Comparison of ENCODE assay signal across 37 cellular contexts in the genomic region with DNA sequence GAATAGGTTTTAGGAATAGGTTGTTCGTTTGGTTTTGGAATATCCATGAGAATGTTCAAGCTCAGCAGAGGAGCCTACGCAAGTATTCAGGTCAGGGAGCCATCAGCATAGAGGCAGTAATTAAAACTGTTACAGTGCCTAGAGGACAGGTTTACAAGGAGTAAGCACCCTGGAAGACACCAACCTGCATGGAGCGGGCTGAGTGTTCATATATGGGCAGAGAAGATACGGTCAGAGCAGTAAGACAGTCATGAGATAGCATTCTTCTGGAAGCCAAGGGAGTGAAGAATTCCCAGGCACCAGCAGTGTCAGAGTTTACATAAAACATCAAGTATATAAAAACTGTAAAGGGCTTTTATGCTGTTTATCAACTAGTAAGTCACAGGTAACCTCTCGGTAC.
"Had no signal": no experiment of that assay in that cellular context is flagged by ENCODE, and none has a peak within 500 bp of the region (broad histone marks: within the 10 kb centered on the region; RNA-seq: fewer than 3 reads in every experiment).

No MANE protein-coding gene starts in this region.

- H3K27ac ChIP-seq: adrenal gland, breast epithelium, cardiac muscle cell, coronary artery, esophagus muscularis mucosa, foreskin keratinocyte, gastrocnemius medialis, heart right ventricle, hepatocyte, WERI-Rb-1 had no signal

- H3K4me2 ChIP-seq: hepatocyte had no signal

- DNase-seq: activated B cell treated with CpG ODN at 0.5 μM for 24 hours; activated CD4-positive, alpha-beta T cell treated with anti-CD3 and anti-CD28 coated beads for 48 hours; activated CD4-positive, alpha-beta T cell treated with anti-CD3 and anti-CD28 coated beads, Interleukin-2, amount 50 U/mL, for 1 hour; activated CD4-positive, alpha-beta T cell treated with anti-CD3 and anti-CD28 coated beads, Interleukin-2, amount 50 U/mL, for 48 hours; activated CD8-positive, alpha-beta memory T cell treated with anti-CD3 and anti-CD28 coated beads for 24 hours; activated CD8-positive, alpha-beta T cell treated with anti-CD3 and anti-CD28 coated beads for 36 hours; activated effector memory CD4-positive, alpha-beta T cell treated with anti-CD3 and anti-CD28 coated beads, Interleukin-2, amount 50 U/mL, for 16 hours; activated naive CD4-positive, alpha-beta T cell treated with anti-CD3 and anti-CD28 coated beads for 36 hours; activated naive CD8-positive, alpha-beta T cell treated with anti-CD3 and anti-CD28 coated beads for 36 hours; activated naive CD8-positive, alpha-beta T cell treated with anti-CD3 and anti-CD28 coated beads, Interleukin-2, amount 50 U/mL, for 24 hours; activated T-cell treated with anti-CD3 and anti-CD28 coated beads, Interleukin-2, amount 50 U/mL, for 4 hours; adrenal gland; amygdala; aorta; central memory CD4-positive, alpha-beta T cell; cerebellar nuclear complex; dorsolateral prefrontal cortex; effector memory CD4-positive, alpha-beta T cell; endodermal cell; erythroblast; foreskin keratinocyte; gastrocnemius medialis; heart right ventricle; T-helper 17 cell; T1000; WERI-Rb-1 had no signal

- H3K4me1 ChIP-seq: breast epithelium, esophagus muscularis mucosa had no signal

- H3K4me3 ChIP-seq: adrenal gland, breast epithelium, cardiac muscle cell, coronary artery, dorsolateral prefrontal cortex, esophagus muscularis mucosa, gastrocnemius medialis, heart right ventricle, hepatocyte had no signal

- H3K9me3 Mint-ChIP-seq: activated B cell treated with CpG ODN at 0.5 μM for 24 hours; activated CD8-positive, alpha-beta T cell treated with anti-CD3 and anti-CD28 coated beads for 36 hours; activated naive CD4-positive, alpha-beta T cell treated with anti-CD3 and anti-CD28 coated beads for 36 hours; activated naive CD4-positive, alpha-beta T cell treated with anti-CD3 and anti-CD28 coated beads, Interleukin-2, amount 50 U/mL, for 24 hours; activated naive CD8-positive, alpha-beta T cell treated with anti-CD3 and anti-CD28 coated beads for 36 hours; activated naive CD8-positive, alpha-beta T cell treated with anti-CD3 and anti-CD28 coated beads, Interleukin-2, amount 50 U/mL, for 24 hours; activated T-cell treated with anti-CD3 and anti-CD28 coated beads, Interleukin-2, amount 50 U/mL, for 4 hours; activated T-helper 2 cell treated with anti-CD3 and anti-CD28 coated beads, Interferon-gamma antibody, Interleukin-2, Interleukin-4, amounts not matched to agents 10 μg/mL and 5 μg/mL and 100 μg/mL, durations not matched to agents 14 hours and 24 hours and 36 hours; dendritic cell treated with granulocyte-macrophage colony-stimulating factor and Interleukin-4, amounts not matched to agents 40 ng/mL and 50 ng/mL, for 4 days; endodermal cell; T-helper 2 cell treated with Interferon-gamma antibody and Interleukin-4, amounts not matched to agents 5 μg/mL and 100 μg/mL, for 36 hours had no signal

- ATAC-seq: activated CD4-positive, CD25-positive, alpha-beta regulatory T cell treated with anti-CD3 and anti-CD28 coated beads, Interleukin-2, amount 50 U/mL, for 24 hours; activated CD8-positive, alpha-beta T cell treated with anti-CD3 and anti-CD28 coated beads for 36 hours; activated naive CD8-positive, alpha-beta T cell treated with anti-CD3 and anti-CD28 coated beads, Interleukin-2, amount 50 U/mL, for 24 hours; activated T-cell treated with anti-CD3 and anti-CD28 coated beads, Interleukin-2, amount 50 U/mL, for 4 hours; foreskin keratinocyte; gastrocnemius medialis; heart right ventricle; T-helper 17 cell had no signal

- H2AFZ ChIP-seq: hepatocyte had no signal

- H3K36me3 ChIP-seq: breast epithelium had no signal

- H3K9me3 ChIP-seq: adrenal gland, breast epithelium, esophagus muscularis mucosa, gastrocnemius medialis had no signal

- H3K27me3 Mint-ChIP-seq: activated B cell treated with CpG ODN at 0.5 μM for 24 hours; activated CD8-positive, alpha-beta T cell treated with anti-CD3 and anti-CD28 coated beads for 36 hours; activated naive CD4-positive, alpha-beta T cell treated with anti-CD3 and anti-CD28 coated beads, Interleukin-2, amount 50 U/mL, for 24 hours; activated naive CD8-positive, alpha-beta T cell treated with anti-CD3 and anti-CD28 coated beads for 36 hours; activated naive CD8-positive, alpha-beta T cell treated with anti-CD3 and anti-CD28 coated beads, Interleukin-2, amount 50 U/mL, for 24 hours; brain; dendritic cell treated with granulocyte-macrophage colony-stimulating factor and Interleukin-4, amounts not matched to agents 40 ng/mL and 50 ng/mL, for 4 days; T-helper 17 cell had no signal

- H3K27ac Mint-ChIP-seq: activated B cell treated with CpG ODN at 0.5 μM for 24 hours; activated CD8-positive, alpha-beta T cell treated with anti-CD3 and anti-CD28 coated beads for 36 hours; activated naive CD4-positive, alpha-beta T cell treated with anti-CD3 and anti-CD28 coated beads for 36 hours; activated naive CD4-positive, alpha-beta T cell treated with anti-CD3 and anti-CD28 coated beads, Interleukin-2, amount 50 U/mL, for 24 hours; activated naive CD8-positive, alpha-beta T cell treated with anti-CD3 and anti-CD28 coated beads for 36 hours; activated naive CD8-positive, alpha-beta T cell treated with anti-CD3 and anti-CD28 coated beads, Interleukin-2, amount 50 U/mL, for 24 hours; activated T-helper 2 cell treated with anti-CD3 and anti-CD28 coated beads, Interferon-gamma antibody, Interleukin-2, Interleukin-4, amounts not matched to agents 10 μg/mL and 5 μg/mL and 100 μg/mL, durations not matched to agents 14 hours and 24 hours and 36 hours; dendritic cell treated with granulocyte-macrophage colony-stimulating factor and Interleukin-4, amounts not matched to agents 40 ng/mL and 50 ng/mL, for 4 days; T-helper 17 cell; T-helper 2 cell treated with Interferon-gamma antibody and Interleukin-4, amounts not matched to agents 5 μg/mL and 100 μg/mL, for 36 hours had no signal

- H3K27me3 ChIP-seq: adrenal gland, breast epithelium, cardiac muscle cell, dorsolateral prefrontal cortex, esophagus muscularis mucosa, foreskin keratinocyte, gastrocnemius medialis, heart right ventricle, hepatocyte had no signal

- H3K4me3 Mint-ChIP-seq: activated B cell treated with CpG ODN at 0.5 μM for 24 hours; activated CD8-positive, alpha-beta T cell treated with anti-CD3 and anti-CD28 coated beads for 36 hours; activated naive CD4-positive, alpha-beta T cell treated with anti-CD3 and anti-CD28 coated beads for 36 hours; activated naive CD4-positive, alpha-beta T cell treated with anti-CD3 and anti-CD28 coated beads, Interleukin-2, amount 50 U/mL, for 24 hours; activated naive CD8-positive, alpha-beta T cell treated with anti-CD3 and anti-CD28 coated beads for 36 hours; activated naive CD8-positive, alpha-beta T cell treated with anti-CD3 and anti-CD28 coated beads, Interleukin-2, amount 50 U/mL, for 24 hours; activated T-cell treated with anti-CD3 and anti-CD28 coated beads, Interleukin-2, amount 50 U/mL, for 4 hours; brain; dendritic cell treated with granulocyte-macrophage colony-stimulating factor and Interleukin-4, amounts not matched to agents 40 ng/mL and 50 ng/mL, for 4 days; endodermal cell; T-helper 17 cell; T-helper 2 cell treated with Interferon-gamma antibody and Interleukin-4, amounts not matched to agents 5 μg/mL and 100 μg/mL, for 36 hours had no signal
